Comparison of ENCODE assay signal across 30 cellular contexts in genomic region chr4:57231781-57232180, GRCh38.
DNase-seq lines count a peak whose midpoint lies in the region; ATAC-seq and TF ChIP-seq lines count a peak whose summit lies in the region.
"Had no signal": no experiment of that assay in that cellular context is flagged by ENCODE, and none has a peak within 500 bp of the region (broad histone marks: within the 10 kb centered on the region; RNA-seq: fewer than 3 reads in every experiment).

No MANE protein-coding gene starts in this region.

- no peaks in the 10 kb centered on the region; the same call in 1 of the 2 replicates for H3F3A ChIP-seq in GM23248 (ENCODE audit: insufficient read depth)

- H4K20me1 ChIP-seq in GM23248 (ENCODE audit: insufficient read depth), result no peaks in the 10 kb centered on the region

- no peaks in the 10 kb centered on the region for H3K36me3 Mint-ChIP-seq in nephron (ENCODE audit: low read depth)
- H3K36me3 Mint-ChIP-seq in activated CD4-positive, alpha-beta memory T cell treated with anti-CD3 and anti-CD28 coated beads, Interleukin-2, amount 10 ng/mL, durations not matched to agents 7 days and 5 days (ENCODE audit: low read depth), result no peaks in the 10 kb centered on the region
- H3K36me3 Mint-ChIP-seq: activated naive CD4-positive, alpha-beta T cell treated with anti-CD3 and anti-CD28 coated beads, Interleukin-2, amount 10 ng/mL, durations not matched to agents 7 days and 5 days; CD8-positive, alpha-beta memory T cell had no signal

- H3K27ac ChIP-seq in GM23248 (no peak overlapping the region), SJCRH30 (no peak overlapping the region)
- H3K27ac ChIP-seq: left ventricle myocardium inferior, neutrophil, prostate gland, tibial artery, vagina had no signal

- no peak overlapping the region for H3K4me3 ChIP-seq in GM23248
- H3K4me3 ChIP-seq in fibroblast of mammary gland (ENCODE audit: control insufficient read depth, low read depth, low read length), result no peak overlapping the region
- no peak overlapping the region for H3K4me3 ChIP-seq in SJCRH30
- H3K4me3 ChIP-seq: esophagus muscularis mucosa, left ventricle myocardium inferior, prostate gland, tibial artery, vagina had no signal

- no peak for ATAC-seq in HG03045 (IDR thresholded peaks at IDR 0.05; ENCODE audit: unreplicated experiment)
- ATAC-seq: activated CD8-positive, alpha-beta T cell treated with anti-CD3 and anti-CD28 coated beads, Interleukin-2, amount 10 ng/mL, durations not matched to agents 7 days and 5 days; effector memory CD8-positive, alpha-beta T cell; Panc1 had no signal

- in situ Hi-C loops in GM23248 (cut with MboI), result no loop called here

- no peak overlapping the region for H3K9ac ChIP-seq in GM23248

- peaks cover 10% of the 10 kb centered on the region for H3K4me1 ChIP-seq in GM23248 (ENCODE audit: insufficient read depth)
- H3K4me1 ChIP-seq in SJCRH30, result no peaks in the 10 kb centered on the region; the same call in 1 of the 2 replicates
- H3K4me1 ChIP-seq: BE2C, esophagus muscularis mucosa, left ventricle myocardium inferior, prostate gland had no signal

- no peak overlapping the region for H2AFZ ChIP-seq in GM23248

- DNase-seq in GM23248 (peak; percentile 38), astrocyte of the hippocampus (ENCODE audit: low read depth, low spot score) (peak; percentile 13), fibroblast of mammary gland (ENCODE audit: low read depth) (peak; percentile 33), C1 segment of cervical spinal cord (lab: John Stamatoyannopoulos, UW) (no peak), SJCRH30 (no peak)
- no peak for DNase-seq in activated CD4-positive, alpha-beta memory T cell treated with anti-CD3 and anti-CD28 coated beads, Interleukin-2, amount 10 ng/mL, durations not matched to agents 7 days and 5 days
- DNase-seq: activated CD4-positive, CD25-positive, alpha-beta regulatory T cell treated with anti-CD3 and anti-CD28 coated beads, Interleukin-2, amount 50 U/mL, for 72 hours; activated CD8-positive, alpha-beta T cell treated with anti-CD3 and anti-CD28 coated beads, Interleukin-2, amount 10 ng/mL, durations not matched to agents 7 days and 5 days; activated naive CD4-positive, alpha-beta T cell treated with anti-CD3 and anti-CD28 coated beads, Interleukin-2, amount 10 ng/mL, durations not matched to agents 7 days and 5 days; amniotic stem cell; BE2C; CD8-positive, alpha-beta memory T cell; effector memory CD8-positive, alpha-beta T cell; hippocampal formation; Kasumi-1; left ventricle myocardium inferior; MV-4-11; NCI-H146; NCI-H748 treated with DMSO at 0.1 percent for 48 hours; SHP77 treated with DMSO at 0.1 percent for 48 hours; stimulated activated CD4-positive, alpha-beta T cell treated with anti-CD3 and anti-CD28 coated beads, Interleukin-4, amount 100 ng/mL, for 24 hours; tibial artery had no signal

- POLR2A ChIA-PET in activated CD4-positive, alpha-beta memory T cell treated with anti-CD3 and anti-CD28 coated beads, Interleukin-2, amount 10 ng/mL, durations not matched to agents 7 days and 5 days (lab: Charles Lee), result no interaction called here

- TF ChIP-seq CTCF in fibroblast of mammary gland (conservative IDR thresholded peaks at IDR 0.05; ENCODE audit: control insufficient read depth, insufficient read depth, low read depth, low read length), result no peak
- TF ChIP-seq CTCF in nephron (IDR thresholded peaks at IDR 0.05; ENCODE audit: unreplicated experiment in 3 of 3), result no peak

- CTCF ChIA-PET in activated CD4-positive, alpha-beta memory T cell treated with anti-CD3 and anti-CD28 coated beads, Interleukin-2, amount 10 ng/mL, durations not matched to agents 7 days and 5 days (lab: Charles Lee), result no interaction called here

- peak overlapping the region in 2 of 3 experiments; percentile 42 to 52 for H3K27ac Mint-ChIP-seq in nephron
- H3K27ac Mint-ChIP-seq in activated CD4-positive, alpha-beta memory T cell treated with anti-CD3 and anti-CD28 coated beads, Interleukin-2, amount 10 ng/mL, durations not matched to agents 7 days and 5 days, result no peak overlapping the region
- H3K27ac Mint-ChIP-seq: activated CD8-positive, alpha-beta T cell treated with anti-CD3 and anti-CD28 coated beads, Interleukin-2, amount 10 ng/mL, durations not matched to agents 7 days and 5 days; activated naive CD4-positive, alpha-beta T cell treated with anti-CD3 and anti-CD28 coated beads, Interleukin-2, amount 10 ng/mL, durations not matched to agents 7 days and 5 days; CD8-positive, alpha-beta memory T cell; effector memory CD8-positive, alpha-beta T cell; T-helper 2 cell treated with Interferon-gamma antibody and Interleukin-4, amounts not matched to agents 5 μg/mL and 100 μg/mL, for 36 hours had no signal

- no peak overlapping the region for H3K4me2 ChIP-seq in GM23248 (ENCODE audit: unreplicated experiment)

- peaks cover 4% of the 10 kb centered on the region for H3K27me3 Mint-ChIP-seq in nephron (ENCODE audit: low read depth)
- H3K27me3 Mint-ChIP-seq in activated CD4-positive, alpha-beta memory T cell treated with anti-CD3 and anti-CD28 coated beads, Interleukin-2, amount 10 ng/mL, durations not matched to agents 7 days and 5 days, result no peaks in the 10 kb centered on the region

- H3K79me2 ChIP-seq in GM23248 (ENCODE audit: insufficient read depth), result no peaks in the 10 kb centered on the region

- peaks cover 15% of the 10 kb centered on the region for H3K4me1 Mint-ChIP-seq in nephron
- no peaks in the 10 kb centered on the region for H3K4me1 Mint-ChIP-seq in activated CD4-positive, alpha-beta memory T cell treated with anti-CD3 and anti-CD28 coated beads, Interleukin-2, amount 10 ng/mL, durations not matched to agents 7 days and 5 days
- H3K4me1 Mint-ChIP-seq: activated naive CD4-positive, alpha-beta T cell treated with anti-CD3 and anti-CD28 coated beads, Interleukin-2, amount 10 ng/mL, durations not matched to agents 7 days and 5 days; CD8-positive, alpha-beta memory T cell had no signal

- no peaks in the 10 kb centered on the region for H3K9me3 Mint-ChIP-seq in nephron
- H3K9me3 Mint-ChIP-seq in activated CD4-positive, alpha-beta memory T cell treated with anti-CD3 and anti-CD28 coated beads, Interleukin-2, amount 10 ng/mL, durations not matched to agents 7 days and 5 days, result no peaks in the 10 kb centered on the region
- H3K9me3 Mint-ChIP-seq: activated naive CD4-positive, alpha-beta T cell treated with anti-CD3 and anti-CD28 coated beads, Interleukin-2, amount 10 ng/mL, durations not matched to agents 7 days and 5 days; T-helper 2 cell treated with Interferon-gamma antibody and Interleukin-4, amounts not matched to agents 5 μg/mL and 100 μg/mL, for 36 hours had no signal

- no peaks in the 10 kb centered on the region for H3K36me3 ChIP-seq in GM23248 (ENCODE audit: low read depth)
- H3K36me3 ChIP-seq in SJCRH30, result no peaks in the 10 kb centered on the region
- H3K36me3 ChIP-seq: BE2C, esophagus muscularis mucosa, left ventricle myocardium inferior, neutrophil, prostate gland, tibial artery, vagina had no signal

- WGBS in GM23248 (ENCODE audit: low coverage in 1 of 2, low lambda C conversion rate in 2 of 2, missing lambda C conversion rate in 2 of 2), 2 experiments, result 75 to 88% methylated on average over 2 of the region's 2 CpGs

- no peaks in the 10 kb centered on the region for H3K9me2 ChIP-seq in GM23248 (ENCODE audit: insufficient read depth)

- H3K27me3 ChIP-seq in GM23248 (replicated peaks; ENCODE audit: insufficient read depth), result 0 out of 2 replicates have a peak, but pooled peaks cover 17% of the 10 kb centered on the region
- 0 out of 2 replicates have a peak, but pooled peaks cover 3% of the 10 kb centered on the region for H3K27me3 ChIP-seq in SJCRH30
- H3K27me3 ChIP-seq: BE2C, neutrophil, tibial artery, vagina had no signal

- no peaks in the 10 kb centered on the region for H3K9me3 ChIP-seq in GM23248 (ENCODE audit: low read depth)
- H3K9me3 ChIP-seq in SJCRH30 (replicated peaks), result no peaks in the 10 kb centered on the region
- H3K9me3 ChIP-seq: BE2C, esophagus muscularis mucosa, left ventricle myocardium inferior, neutrophil, prostate gland, tibial artery, vagina had no signal

- H3K4me3 Mint-ChIP-seq in nephron, result no peak overlapping the region
- H3K4me3 Mint-ChIP-seq in activated CD4-positive, alpha-beta memory T cell treated with anti-CD3 and anti-CD28 coated beads, Interleukin-2, amount 10 ng/mL, durations not matched to agents 7 days and 5 days, result no peak overlapping the region
- H3K4me3 Mint-ChIP-seq: activated CD8-positive, alpha-beta T cell treated with anti-CD3 and anti-CD28 coated beads, Interleukin-2, amount 10 ng/mL, durations not matched to agents 7 days and 5 days; activated naive CD4-positive, alpha-beta T cell treated with anti-CD3 and anti-CD28 coated beads, Interleukin-2, amount 10 ng/mL, durations not matched to agents 7 days and 5 days; CD8-positive, alpha-beta memory T cell; effector memory CD8-positive, alpha-beta T cell; T-helper 2 cell treated with Interferon-gamma antibody and Interleukin-4, amounts not matched to agents 5 μg/mL and 100 μg/mL, for 36 hours had no signal

Comparison
In these comparisons a context has a peak if more than half of its experiments do, and no peak if none do; other contexts are left out.
1. DNase-seq: peak in GM23248 (single experiment), astrocyte of the hippocampus (single experiment) and fibroblast of mammary gland (single experiment); none in activated CD4-positive, alpha-beta memory T cell treated with anti-CD3 and anti-CD28 coated beads, Interleukin-2, amount 10 ng/mL, durations not matched to agents 7 days and 5 days (single experiment), C1 segment of cervical spinal cord (0 of 14) and SJCRH30 (0 of 2).